Comparison of ENCODE assay signal across 1 cellular context in genomic region chr4:80165855-80166254, GRCh38.
A peak's percentile ranks its signal among the peaks of the same experiment; 100 is the strongest.
TF ChIP-seq lines count a peak whose summit lies in the region.

No MANE protein-coding gene starts in this region.

TF ChIP-seq in K562, 482 proteins besides CTCF, POLR2A, EP300 and RAD21:
- TF ChIP-seq ZBED1 (IDR thresholded peaks at IDR 0.05) (no peak), LCOR (CRISPR knock-in tag; IDR thresholded peaks at IDR 0.05) (no peak), ZFP30 (CRISPR knock-in tag; IDR thresholded peaks at IDR 0.05; ENCODE audit: borderline replicate concordance) (no peak), GTF2E2 (tag; IDR thresholded peaks at IDR 0.05) (no peak), LARP7 (IDR thresholded peaks at IDR 0.05) (0 out of 2 replicates have a peak, but pooled peaks have one; percentile 64), ZNF740 (CRISPR knock-in tag; IDR thresholded peaks at IDR 0.05) (no peak), ZNF740 (tag; IDR thresholded peaks at IDR 0.05) (no peak), MCM7 (IDR thresholded peaks at IDR 0.05) (no peak), TGIF2 (CRISPR knock-in tag; IDR thresholded peaks at IDR 0.05) (no peak), PKNOX1 (IDR thresholded peaks at IDR 0.05) (no peak), ZNF699 (CRISPR knock-in tag; IDR thresholded peaks at IDR 0.05; ENCODE audit: insufficient replicate concordance) (no peak), ZNF512 (tag; IDR thresholded peaks at IDR 0.05) (peak; percentile 81)
